ENCODE assay signal across 8 cellular contexts in genomic region chr5:11904270-11904906, GRCh38. TPM values are rescaled to one million over a fixed set of nuclear protein-coding genes. Genes with fewer than 3 reads are reported as not detected.
DNase-seq lines count a peak whose midpoint lies in the region; ATAC-seq and TF ChIP-seq lines count a peak whose summit lies in the region.

Gene CTNND2 (minus strand): TSS chr5:11904446. CDS start chr5:11903853, 593 bp downstream.

- H3K9me3 ChIP-seq in thyroid gland = no peaks in the 10 kb centered on the region

- no peaks in the 10 kb centered on the region for H3K36me3 Mint-ChIP-seq in brain

- H3K4me3 ChIP-seq in thyroid gland (replicated peaks in 1 of 3) = no peak within 1 kb of the TSS

- intact Hi-C loops in thyroid gland (cut with DNase I) = no loop called here

- peaks cover 35% of the 10 kb centered on the region for H3K4me1 Mint-ChIP-seq in brain

- H3K4me3 Mint-ChIP-seq in brain = peak within 1 kb of the TSS; percentile 90 to 98 (median 91)

- TF ChIP-seq CTCF in brain (conservative IDR thresholded peaks at IDR 0.05) (no peak), thyroid gland (IDR thresholded peaks at IDR 0.05) (no peak)

- peaks cover 0 to 5% (median 0%) of the 10 kb centered on the region in 5 experiments for H3K9me3 Mint-ChIP-seq in brain

- no peaks in the 10 kb centered on the region for H3K36me3 ChIP-seq in thyroid gland

- no peak for TF ChIP-seq POLR2A in thyroid gland (IDR thresholded peaks at IDR 0.05)

- no peak within 1 kb of the TSS for H3K27ac ChIP-seq in thyroid gland

- no peak for ATAC-seq in HG03025 (IDR thresholded peaks at IDR 0.05; ENCODE audit: low FRiP score, unreplicated experiment)

- WGBS in thyroid gland, 2 donors = 2 to 4% methylated on average over 5 to 38 of the region's 63 CpGs

- no peaks in the 10 kb centered on the region for H3K4me1 ChIP-seq in thyroid gland

- peaks cover 15% of the 10 kb centered on the region for H3K27me3 Mint-ChIP-seq in brain

- DNase-seq in SIG-M5 treated with dmso at 0.1 percent for 504 hours (lab: John Stamatoyannopoulos, UW; ENCODE audit: unreplicated experiment) (peak; percentile 52), SIG-M5 (lab: John Stamatoyannopoulos, UW) (no peak), NCI-H146 treated with DMSO at 0.1 percent for 48 hours (lab: John Stamatoyannopoulos, UW; ENCODE audit: unreplicated experiment) (peak; percentile 23), kidney tubule cell (ENCODE audit: low spot score) (peak; percentile 34), thyroid gland (peak; percentile 42 to 63), NOMO-1 treated with DMSO at 0.1 percent for 48 hours (lab: John Stamatoyannopoulos, UW; ENCODE audit: unreplicated experiment) (no peak)

- H3K27ac Mint-ChIP-seq in brain = peak within 1 kb of the TSS; percentile 75 to 99 (median 97)

- no peaks in the 10 kb centered on the region for H3K27me3 ChIP-seq in thyroid gland

RNA-seq across cellular contexts. Expression of gene CTNND2, which starts in this region (rescaled TPM):
- polyA plus RNA-seq in brain (ENCODE audit: insufficient read depth, low read depth, low replicate concordance) = 50.4 TPM
- 1 to 10 TPM in 1 of 4 donors, under 1 TPM in 3; 0.22 to 2.8 (median 0.39) TPM for total RNA-seq in thyroid gland

Comparison
In these comparisons a context has a peak if more than half of its experiments do, and no peak if none do; other contexts are left out.
1. DNase-seq: peak in SIG-M5 treated with dmso at 0.1 percent for 504 hours (single experiment), NCI-H146 treated with DMSO at 0.1 percent for 48 hours (single experiment), kidney tubule cell (single experiment) and thyroid gland (2 of 2); none in SIG-M5 (single experiment) and NOMO-1 treated with DMSO at 0.1 percent for 48 hours (single experiment).